ENCODE assay signal across 1 cellular context in genomic region chr2:15745907-15746306, GRCh38.
TF ChIP-seq lines count a peak whose summit lies in the region.

No MANE protein-coding gene starts in this region.

TF ChIP-seq in GM23338, 12 proteins besides CTCF, POLR2A, EP300 and RAD21 (continued from another document):
- TF ChIP-seq REST (IDR thresholded peaks at IDR 0.05; ENCODE audit: unreplicated experiment) (no peak), CREB1 (CRISPR knock-in tag; IDR thresholded peaks at IDR 0.05; ENCODE audit: low read depth) (no peak), ZNF462 (CRISPR knock-in tag; IDR thresholded peaks at IDR 0.05) (no peak), POLR2AphosphoS5 (IDR thresholded peaks at IDR 0.05; ENCODE audit: low read depth) (no peak), JUNB (IDR thresholded peaks at IDR 0.05; ENCODE audit: unreplicated experiment) (no peak), ETS1 (IDR thresholded peaks at IDR 0.05) (no peak), EZH2 (IDR thresholded peaks at IDR 0.05; ENCODE audit: low read depth, unreplicated experiment) (no peak), NANOG (IDR thresholded peaks at IDR 0.05; ENCODE audit: borderline replicate concordance) (no peak), STAT1 (IDR thresholded peaks at IDR 0.05; ENCODE audit: unreplicated experiment) (no peak), ZNF114 (CRISPR knock-in tag; IDR thresholded peaks at IDR 0.05) (no peak)
